ENCODE assay signal across 8 cellular contexts in genomic region chr16:3305109-3306068, GRCh38. TPM values are rescaled to one million over a fixed set of nuclear protein-coding genes. Genes with fewer than 3 reads are reported as not detected.
A peak's percentile ranks its signal among the peaks of the same experiment; 100 is the strongest.
DNase-seq lines count a peak whose midpoint lies in the region; ATAC-seq and TF ChIP-seq lines count a peak whose summit lies in the region.

TSS of gene TIGD7 (minus strand) at chr16:3305430. CDS start at chr16:3300614, 4,816 bp downstream.
TSS of gene ZNF75A (plus strand) at chr16:3305497. CDS start at chr16:3308429, 2,932 bp downstream.

- in situ Hi-C loops in KBM-7 (cut with MboI; ENCODE audit: low pct_unique_long_range_greater_than_20kb, low sequenced_read_pairs), result no loop called here

- H3K4me1 Mint-ChIP-seq in nephron progenitor cell, result peaks cover 5% of the 10 kb centered on the region

- H3K27me3 Mint-ChIP-seq in nephron progenitor cell (ENCODE audit: low read depth, poor library complexity), result peaks cover 3% of the 10 kb centered on the region

- peak within 1 kb of the TSS; percentile 94 for H3K27ac ChIP-seq in RWPE1

- peak within 1 kb of the TSS; percentile 79 for H3K4me3 Mint-ChIP-seq in nephron progenitor cell

- peak within 1 kb of the TSS; percentile 83 for H3K4me3 ChIP-seq in fibroblast of the aortic adventitia (ENCODE audit: low read depth, low read length)

- TF ChIP-seq CTCF in RWPE1 (conservative IDR thresholded peaks at IDR 0.05; ENCODE audit: low read depth), result peak; percentile 15; the same call in 1 of the 2 replicates
- TF ChIP-seq CTCF in fibroblast of the aortic adventitia (IDR thresholded peaks at IDR 0.05; ENCODE audit: insufficient read depth, low read length), result no peak
- no peak for TF ChIP-seq CTCF in nephron progenitor cell (IDR thresholded peaks at IDR 0.05)

- H3K27ac Mint-ChIP-seq in nephron progenitor cell, result peak within 1 kb of the TSS; percentile 39

- POLR2A ChIA-PET in RWPE1 (lab: Yijun Ruan, JAX; ENCODE audit: low non-redundant PET), result interaction anchor here (0.5 to 1.0 kb wide), 3 partner anchors 22 to 620 kb away, joined by 3 to 5 read pairs (median 5); partner anchors contain the start of gene ZNF263

- peaks cover 98% of the 10 kb centered on the region for H3K9me3 Mint-ChIP-seq in nephron progenitor cell

- peaks cover 91% of the 10 kb centered on the region for H3K36me3 Mint-ChIP-seq in nephron progenitor cell (ENCODE audit: low read depth)

- CTCF ChIA-PET in RWPE1 (lab: Yijun Ruan, JAX), result interaction anchor here (0.6 to 0.9 kb wide), 2 partner anchors 195 to 646 kb away, joined by 3 to 6 read pairs; partner anchors contain the start of gene CLUAP1

- ATAC-seq in GM21619 (IDR thresholded peaks at IDR 0.05; ENCODE audit: unreplicated experiment), result peak; percentile 92
- peak; percentile 99 for ATAC-seq in stimulated activated naive CD8-positive, alpha-beta T cell treated with anti-CD3 and anti-CD28 coated beads, Interleukin-15, Interleukin-2, amounts not matched to agents 100 U/mL and 50 U/mL, for 24 hours

- DNase-seq in DMS53 (lab: John Stamatoyannopoulos, UW) (peak; percentile 87), KBM-7 (peak; percentile 87), RWPE1 (ENCODE audit: low spot score) (peak; percentile 84), fibroblast of the aortic adventitia (ENCODE audit: low read depth) (peak; percentile 86), nephron progenitor cell (peak; percentile 80)
- peak; percentile 72 for DNase-seq in activated effector memory CD4-positive, alpha-beta T cell treated with Interleukin-2 at 50 U/mL for 16 hours
- DNase-seq in stimulated activated naive CD8-positive, alpha-beta T cell treated with anti-CD3 and anti-CD28 coated beads, Interleukin-15, Interleukin-2, amounts not matched to agents 100 U/mL and 50 U/mL, for 24 hours, result peak; percentile 85

RNA-seq across cellular contexts. Expression of gene TIGD7, which starts in this region (rescaled TPM):
- 1.9 and 6.4 TPM in 2 replicates for total RNA-seq in fibroblast of the aortic adventitia (ENCODE audit: low replicate concordance)

RNA-seq across cellular contexts. Expression of gene ZNF75A, which starts in this region (rescaled TPM):
- total RNA-seq in fibroblast of the aortic adventitia (ENCODE audit: low replicate concordance), result 14.6 and 23.6 TPM in 2 replicates

Comparison
In these comparisons a context has a peak if more than half of its experiments do, and no peak if none do; other contexts are left out.
1. Peak in every context shown above with its lines: DNase-seq, ATAC-seq, H3K4me3 ChIP-seq and H3K27ac ChIP-seq.